ENCODE assay signal across 8 cellular contexts in the genomic region with DNA sequence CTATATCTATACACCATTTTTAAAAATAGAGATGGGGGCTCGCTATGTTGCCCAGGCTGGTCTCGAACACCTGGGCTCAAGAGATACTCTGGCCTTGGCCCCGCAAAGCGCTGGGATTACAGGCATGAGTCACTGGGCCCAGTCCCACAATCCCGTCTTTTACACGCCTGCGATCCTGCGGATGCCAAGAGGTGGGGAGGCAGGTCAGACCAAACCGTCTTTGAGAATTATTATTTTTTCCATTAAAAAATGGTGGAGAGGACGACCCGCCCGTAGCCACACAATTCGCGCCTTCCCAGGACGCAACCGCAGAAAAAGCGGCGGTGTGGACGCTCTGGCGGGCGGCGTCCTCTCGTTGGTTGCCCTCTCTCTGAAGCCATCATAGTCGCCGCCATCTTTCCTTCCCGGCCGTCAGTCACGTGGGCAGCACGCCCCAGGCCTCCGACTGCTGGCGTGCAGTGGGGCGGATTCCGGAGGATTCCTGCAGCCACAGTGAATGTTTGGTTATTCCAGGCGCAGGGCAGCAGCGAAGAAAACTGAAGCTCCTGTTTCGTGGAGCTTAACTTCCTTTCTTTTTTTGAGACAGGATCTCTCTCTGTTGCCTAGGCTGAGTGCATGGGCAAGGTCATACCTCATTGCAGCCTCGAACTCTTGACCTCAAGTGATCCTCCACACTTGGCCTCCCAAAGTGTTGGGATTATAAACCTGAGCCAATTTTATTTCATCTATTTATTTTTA. TPM values are rescaled to one million over a fixed set of nuclear protein-coding genes. Genes with fewer than 3 reads are reported as not detected.
A peak's percentile ranks its signal among the peaks of the same experiment; 100 is the strongest.
DNase-seq lines count a peak whose midpoint lies in the region; ATAC-seq, FAIRE-seq and TF ChIP-seq lines count a peak whose summit lies in the region.

No MANE protein-coding gene starts in this region.

- peak; percentile 92 for ATAC-seq in GM21825 (IDR thresholded peaks at IDR 0.05; ENCODE audit: unreplicated experiment)

- peak overlapping the region in 2 of 3 experiments; percentile 44 to 57 for H3K4me3 ChIP-seq in keratinocyte (ENCODE audit: control insufficient read depth in 2 of 3, extremely low read depth in 1 of 3, insufficient read depth in 2 of 3, low read depth in 1 of 3, low read length in 3 of 3)

- FAIRE-seq in keratinocyte (lab: Jason Lieb, UNC), result no peak

- H3K9ac ChIP-seq in keratinocyte (ENCODE audit: control insufficient read depth, extremely low read depth, insufficient read depth, low read length), result peak overlapping the region; percentile 63

- no peaks in the 10 kb centered on the region for H3K79me2 ChIP-seq in keratinocyte (ENCODE audit: control insufficient read depth, insufficient read depth, low read length)

- H3K9me3 ChIP-seq in keratinocyte (ENCODE audit: control insufficient read depth, low read depth, low read length), result no peaks in the 10 kb centered on the region

- no peaks in the 10 kb centered on the region for H3K9me1 ChIP-seq in keratinocyte (ENCODE audit: control insufficient read depth, extremely low read depth, insufficient read depth, low read length)

- H2AFZ ChIP-seq in keratinocyte (ENCODE audit: control insufficient read depth, low read length), result peak overlapping the region; percentile 88

- peaks cover 17% of the 10 kb centered on the region for H3K4me1 ChIP-seq in keratinocyte (ENCODE audit: control insufficient read depth, extremely low read depth, insufficient read depth, low read length)

- TF ChIP-seq CTCF in keratinocyte (optimal IDR thresholded peaks at IDR 0.05 in 1 of 3, IDR thresholded peaks at IDR 0.05 in 1 of 3, conservative IDR thresholded peaks at IDR 0.05 in 1 of 3; ENCODE audit: extremely low read depth in 1 of 3, insufficient read depth in 2 of 3, low read length in 3 of 3), result no peak

- H3K27me3 ChIP-seq in keratinocyte (ENCODE audit: control insufficient read depth, extremely low read depth, insufficient read depth, low read length), result no peaks in the 10 kb centered on the region

- no peaks in the 10 kb centered on the region for H4K20me1 ChIP-seq in keratinocyte (ENCODE audit: control insufficient read depth, extremely low read depth, insufficient read depth, low read length)

- peak overlapping the region; percentile 65 for H3K4me2 ChIP-seq in keratinocyte (ENCODE audit: control insufficient read depth, extremely low read depth, insufficient read depth, low read depth, low read length)

- no peaks in the 10 kb centered on the region for H3K36me3 ChIP-seq in keratinocyte (ENCODE audit: control insufficient read depth in 2 of 2, extremely low read depth in 1 of 2, insufficient read depth in 2 of 2, low read length in 2 of 2)

- DNase-seq in COLO668 (lab: John Stamatoyannopoulos, UW; ENCODE audit: unreplicated experiment) (peak; percentile 72), NCI-H2107 treated with DMSO at 0.1 percent for 48 hours (lab: John Stamatoyannopoulos, UW; ENCODE audit: unreplicated experiment) (peak; percentile 71), cerebellar cortex (ENCODE audit: low spot score) (peak; percentile 94), keratinocyte (ENCODE audit: low read depth, low spot score) (no peak), DMS79 treated with DMSO at 0.1 percent for 48 hours (lab: John Stamatoyannopoulos, UW) (no peak)
- DNase-seq in activated CD4-positive, alpha-beta T cell treated with anti-CD3 and anti-CD28 coated beads for 1 hour, result peak; percentile 65
- peak; percentile 71 to 74 for DNase-seq in stimulated activated CD4-positive, alpha-beta T cell treated with anti-CD3 and anti-CD28 coated beads, Interleukin-12 subunit alpha, Interleukin-12 subunit beta, amount 100 ng/mL, for 24 hours (ENCODE audit: low read depth in 2 of 2)

- dilution Hi-C loops in keratinocyte (cut with MboI; ENCODE audit: extremely low pct_ligation_motif_present, low sequenced_read_pairs), result no loop called here

- peak overlapping the region; percentile 69 for H3K27ac ChIP-seq in keratinocyte (ENCODE audit: control insufficient read depth, insufficient read depth, low read length)

RNA-seq across cellular contexts. Expression of gene EPHB4, which starts 9.9 kb away (rescaled TPM):
- polyA plus RNA-seq in keratinocyte, result 61.4 to 74.5 TPM (median 71.4 TPM) in 3 replicates
- polyA plus RNA-seq in keratinocyte (2011; ENCODE audit: low read depth), result 39.6 TPM
- polyA plus RNA-seq in keratinocyte (2011; cell fraction: cytosol; rRNA removed), result 40.3 and 71.9 TPM in 2 replicates
- 136 and 142 TPM in 2 replicates for polyA plus RNA-seq in keratinocyte (2011; cell fraction: nucleus; rRNA removed)
- polyA plus RNA-seq in keratinocyte (2012; ENCODE audit: low replicate concordance), result 60.3 and 68.0 TPM in 2 replicates
- polyA minus RNA-seq in keratinocyte, result 120 to 261 TPM (median 124 TPM) in 3 replicates
- 138 TPM for polyA minus RNA-seq in keratinocyte (2011; cell fraction: cytosol; rRNA and poly(A)+ RNA removed)
- 96.2 and 105 TPM in 2 replicates for polyA minus RNA-seq in keratinocyte (2011; cell fraction: nucleus; rRNA and poly(A)+ RNA removed)

RNA-seq across cellular contexts. Expression of gene SLC12A9, which starts 15.2 kb away (rescaled TPM):
- 14.5 to 24.9 TPM (median 19.8 TPM) in 3 replicates for polyA plus RNA-seq in keratinocyte
- 2.7 TPM for polyA plus RNA-seq in keratinocyte (2011; ENCODE audit: low read depth)
- 3.7 and 8.3 TPM in 2 replicates for polyA plus RNA-seq in keratinocyte (2011; cell fraction: cytosol; rRNA removed)
- 55.8 and 64.8 TPM in 2 replicates for polyA plus RNA-seq in keratinocyte (2011; cell fraction: nucleus; rRNA removed)
- 10.5 and 21.0 TPM in 2 replicates for polyA plus RNA-seq in keratinocyte (2012; ENCODE audit: low replicate concordance)
- polyA minus RNA-seq in keratinocyte, result 21.7 to 43.2 TPM (median 31.8 TPM) in 3 replicates
- 13.6 TPM for polyA minus RNA-seq in keratinocyte (2011; cell fraction: cytosol; rRNA and poly(A)+ RNA removed)
- polyA minus RNA-seq in keratinocyte (2011; cell fraction: nucleus; rRNA and poly(A)+ RNA removed), result 30.8 and 32.0 TPM in 2 replicates

RNA-seq across cellular contexts. Expression of gene TRIP6, which starts 29.9 kb away (rescaled TPM):
- polyA plus RNA-seq in keratinocyte, result 83.8 to 106 TPM (median 93.7 TPM) in 3 replicates
- polyA plus RNA-seq in keratinocyte (2011; ENCODE audit: low read depth), result 56.4 TPM
- polyA plus RNA-seq in keratinocyte (2011; cell fraction: cytosol; rRNA removed), result 39.7 and 76.9 TPM in 2 replicates
- polyA plus RNA-seq in keratinocyte (2011; cell fraction: nucleus; rRNA removed), result 93.1 and 96.4 TPM in 2 replicates
- 62.1 and 119 TPM in 2 replicates for polyA plus RNA-seq in keratinocyte (2012; ENCODE audit: low replicate concordance)
- polyA minus RNA-seq in keratinocyte, result 46.0 to 59.9 TPM (median 59.1 TPM) in 3 replicates
- 103 TPM for polyA minus RNA-seq in keratinocyte (2011; cell fraction: cytosol; rRNA and poly(A)+ RNA removed)
- 37.5 and 40.5 TPM in 2 replicates for polyA minus RNA-seq in keratinocyte (2011; cell fraction: nucleus; rRNA and poly(A)+ RNA removed)

RNA-seq across cellular contexts. Expression of gene SRRT, which starts 37.6 kb away (rescaled TPM):
- polyA plus RNA-seq in keratinocyte, result 23.1 to 54.5 TPM (median 42.2 TPM) in 3 replicates
- 67.3 TPM for polyA plus RNA-seq in keratinocyte (2011; ENCODE audit: low read depth)
- 17.4 and 30.9 TPM in 2 replicates for polyA plus RNA-seq in keratinocyte (2011; cell fraction: cytosol; rRNA removed)
- 108 and 127 TPM in 2 replicates for polyA plus RNA-seq in keratinocyte (2011; cell fraction: nucleus; rRNA removed)
- 43.4 and 83.7 TPM in 2 replicates for polyA plus RNA-seq in keratinocyte (2012; ENCODE audit: low replicate concordance)
- polyA minus RNA-seq in keratinocyte, result 13.9 to 112 TPM (median 41.6 TPM) in 3 replicates
- polyA minus RNA-seq in keratinocyte (2011; cell fraction: cytosol; rRNA and poly(A)+ RNA removed), result 65.6 TPM
- 35.8 and 36.7 TPM in 2 replicates for polyA minus RNA-seq in keratinocyte (2011; cell fraction: nucleus; rRNA and poly(A)+ RNA removed)

RNA-seq across cellular contexts. Expression of gene UFSP1, which starts 52.2 kb away (rescaled TPM):
- polyA plus RNA-seq in keratinocyte, result 1.0 to 1.4 TPM (median 1.2 TPM) in 3 replicates
- not detected for polyA plus RNA-seq in keratinocyte (2011; ENCODE audit: low read depth)
- 0.34 and 1.1 TPM in 2 replicates for polyA plus RNA-seq in keratinocyte (2011; cell fraction: cytosol; rRNA removed)
- 0.93 and 1.3 TPM in 2 replicates for polyA plus RNA-seq in keratinocyte (2011; cell fraction: nucleus; rRNA removed)
- 1.5 and 2.4 TPM in 2 replicates for polyA plus RNA-seq in keratinocyte (2012; ENCODE audit: low replicate concordance)
- 0.93 to 2.0 TPM (median 1.4 TPM) in 3 replicates for polyA minus RNA-seq in keratinocyte
- 2.1 TPM for polyA minus RNA-seq in keratinocyte (2011; cell fraction: cytosol; rRNA and poly(A)+ RNA removed)
- 0.62 and 0.95 TPM in 2 replicates for polyA minus RNA-seq in keratinocyte (2011; cell fraction: nucleus; rRNA and poly(A)+ RNA removed)

Comparison
In these comparisons a context has a peak if more than half of its experiments do, and no peak if none do; other contexts are left out.
1. DNase-seq: peak in COLO668 (single experiment), NCI-H2107 treated with DMSO at 0.1 percent for 48 hours (single experiment), activated CD4-positive, alpha-beta T cell treated with anti-CD3 and anti-CD28 coated beads for 1 hour (single experiment), cerebellar cortex (single experiment) and stimulated activated CD4-positive, alpha-beta T cell treated with anti-CD3 and anti-CD28 coated beads, Interleukin-12 subunit alpha, Interleukin-12 subunit beta, amount 100 ng/mL, for 24 hours (2 of 2); none in keratinocyte (single experiment) and DMS79 treated with DMSO at 0.1 percent for 48 hours (single experiment).